21 cellular contexts compared by ENCODE assay signal in genomic region chr7:28776463-28777157, GRCh38.
"Had no signal": no experiment of that assay in that cellular context is flagged by ENCODE, and none has a peak within 500 bp of the region (broad histone marks: within the 10 kb centered on the region; RNA-seq: fewer than 3 reads in every experiment).

No MANE protein-coding gene starts in this region.

- H3K4me1 ChIP-seq: SJSA1 had no signal

- H3K9me3 ChIP-seq: SJSA1 had no signal

- H3K4me2 ChIP-seq: KMS-11 had no signal

- DNase-seq: Kasumi-1, MM.1S, NCI-H1092 treated with DMSO at 0.1 percent for 48 hours, NCI-H1436, NCI-H1930, NCI-H2081, NCI-H2107, NCI-H2227 treated with DMSO at 0.1 percent for 48 hours, NCI-H446, NCI-H510A, NCI-H524 treated with DMSO at 0.1 percent for 48 hours, NCI-H774, Right ventricle myocardium superior, RPMI8226, SIG-M5 had no signal

- FAIRE-seq: HepG2, K562, RCC 7860 had no signal

- H3K4me3 ChIP-seq: K562, SJSA1, SK-N-MC had no signal

- ATAC-seq: HepG2, K562 had no signal

- H3K36me3 ChIP-seq: SJSA1 had no signal

- H3K9ac ChIP-seq: KMS-11 had no signal

- H3K27me3 ChIP-seq: SJSA1 had no signal

- H3K27ac ChIP-seq: KMS-11, SJSA1, SK-N-MC had no signal
